26 cellular contexts compared by ENCODE assay signal in genomic region chr10:72913287-72913686, GRCh38. TPM values are rescaled to one million over a fixed set of nuclear protein-coding genes. Genes with fewer than 3 reads are reported as not detected.
A peak's percentile ranks its signal among the peaks of the same experiment; 100 is the strongest.
DNase-seq lines count a peak whose midpoint lies in the region; ATAC-seq, FAIRE-seq and TF ChIP-seq lines count a peak whose summit lies in the region.
"Had no signal": no experiment of that assay in that cellular context is flagged by ENCODE, and none has a peak within 500 bp of the region (broad histone marks: within the 10 kb centered on the region; RNA-seq: fewer than 3 reads in every experiment).

No MANE protein-coding gene starts in this region.

- no peaks in the 10 kb centered on the region for H3K23me2 ChIP-seq in H1 (ENCODE audit: low read depth, low read length)

- peaks cover 3% of the 10 kb centered on the region for H3K27me3 Mint-ChIP-seq in neural progenitor cell (ENCODE audit: insufficient read depth, low read depth)
- H3K27me3 Mint-ChIP-seq in activated CD4-positive, alpha-beta T cell treated with anti-CD3 and anti-CD28 coated beads, Interleukin-2, amount 10 ng/mL, durations not matched to agents 24 days and 14 days, result peaks cover 10% of the 10 kb centered on the region

- no peak for ATAC-seq in HG03432 (IDR thresholded peaks at IDR 0.05; ENCODE audit: unreplicated experiment)

- H3K9ac ChIP-seq in H1 (replicated peaks in 1 of 4; ENCODE audit: extremely low read depth in 1 of 4, low read depth in 3 of 4, low read length in 3 of 4), result no peak overlapping the region
- H3K9ac ChIP-seq in neural progenitor cell, result no peak overlapping the region
- H3K9ac ChIP-seq: SK-N-SH had no signal

- H4K8ac ChIP-seq in H1 (ENCODE audit: extremely low read depth, insufficient read depth, low read length), result no peak overlapping the region

- no peak overlapping the region for H3K4me2 ChIP-seq in H1 (ENCODE audit: insufficient read depth in 1 of 2, low read depth in 2 of 2, low read length in 2 of 2)
- no peak overlapping the region for H3K4me2 ChIP-seq in neural progenitor cell
- H3K4me2 ChIP-seq: SK-N-SH had no signal

- H3K79me2 ChIP-seq in H1 (ENCODE audit: control insufficient read depth in 1 of 2, insufficient read depth in 2 of 2, low read length in 2 of 2), result no peaks in the 10 kb centered on the region
- no peaks in the 10 kb centered on the region for H3K79me2 ChIP-seq in neural progenitor cell (ENCODE audit: low read depth)

- no peaks in the 10 kb centered on the region for H3F3A ChIP-seq in neural progenitor cell (ENCODE audit: low read depth)

- H2BK120ac ChIP-seq in H1 (replicated peaks; ENCODE audit: low read depth, low read length), result no peak overlapping the region

- TF ChIP-seq POLR2A in NB4 (IDR thresholded peaks at IDR 0.05; ENCODE audit: extremely low read depth, insufficient read length) (no peak), H1 (IDR thresholded peaks at IDR 0.05; ENCODE audit: control extremely low read depth in 1 of 2, low read depth in 2 of 2, low read length in 2 of 2) (no peak)

- no peak overlapping the region for H4K5ac ChIP-seq in H1 (ENCODE audit: insufficient read length, low read depth, low read length)

- no peak overlapping the region for H2BK5ac ChIP-seq in H1 (ENCODE audit: low read depth, low read length)

- H3K27ac ChIP-seq in H1 (ENCODE audit: low read depth, low read length), result no peak overlapping the region
- H3K27ac ChIP-seq in neural progenitor cell, result no peak overlapping the region
- H3K27ac ChIP-seq: RWPE1 had no signal

- peak overlapping the region; percentile 48; the same call in 1 of the 2 replicates for H2AFZ ChIP-seq in H1 (ENCODE audit: low read length)
- peak overlapping the region; percentile 60 for H2AFZ ChIP-seq in neural progenitor cell (replicated peaks)

- WGBS in H1 (ENCODE audit: extremely low coverage in 1 of 2, insufficient coverage in 1 of 2, insufficient read length in 1 of 2, insufficient replicate concordance in 2 of 2, low coverage in 1 of 2, low lambda C conversion rate in 2 of 2, missing lambda C conversion rate in 1 of 2), 2 experiments, result 95% methylated on average over 7 of the region's 7 CpGs; no CpG with 5 or more reads in 1 of the 2 experiments

- H2BK12ac ChIP-seq in H1 (ENCODE audit: low read depth, low read length), result no peak overlapping the region

- CTCF ChIA-PET in H1 (lab: Charles Lee; ENCODE audit: partially characterized antibody), result interaction anchor here (0.5 to 1.3 kb wide), 3 partner anchors 11 to 614 kb away, joined by 3 to 4 read pairs (median 4); no protein-coding TSS in a partner anchor

- TF ChIP-seq CTCF in NB4 (IDR thresholded peaks at IDR 0.05; ENCODE audit: low read depth, low read length) (no peak), H1 (IDR thresholded peaks at IDR 0.05; ENCODE audit: control extremely low read depth in 1 of 3, insufficient read depth in 1 of 3, low read depth in 1 of 3, low read length in 3 of 3) (peak in 2 of 3 experiments; percentile 17 to 26; a peak in 2 of 4 replicates), neural progenitor cell (IDR thresholded peaks at IDR 0.05) (no peak)

- H4K91ac ChIP-seq in H1 (replicated peaks; ENCODE audit: insufficient read length, low read length), result no peak overlapping the region

- H3K9me3 Mint-ChIP-seq in neural progenitor cell, result no peaks in the 10 kb centered on the region
- H3K9me3 Mint-ChIP-seq in activated CD4-positive, alpha-beta T cell treated with anti-CD3 and anti-CD28 coated beads, Interleukin-2, amount 10 ng/mL, durations not matched to agents 24 days and 14 days, result no peaks in the 10 kb centered on the region
- H3K9me3 Mint-ChIP-seq: CD4-positive, alpha-beta memory T cell had no signal

- FAIRE-seq in H1 (lab: Jason Lieb, UNC), result no peak
- FAIRE-seq: G401.6, GM12892 had no signal

- H2AK5ac ChIP-seq in H1 (ENCODE audit: low read depth, low read length), result no peak overlapping the region

- no peak for TF ChIP-seq EP300 in H1 (IDR thresholded peaks at IDR 0.05; ENCODE audit: borderline replicate concordance in 1 of 2, low read depth in 2 of 2, low read length in 2 of 2)

- no peak overlapping the region for H3K4ac ChIP-seq in H1 (replicated peaks; ENCODE audit: insufficient read length, low read depth, low read length)

- H3K79me1 ChIP-seq in H1 (ENCODE audit: low read depth, low read length), result no peaks in the 10 kb centered on the region

- H3K23ac ChIP-seq in H1 (ENCODE audit: insufficient read length), result no peak overlapping the region

- no peak overlapping the region for H3K27ac Mint-ChIP-seq in neural progenitor cell
- H3K27ac Mint-ChIP-seq in activated CD4-positive, alpha-beta T cell treated with anti-CD3 and anti-CD28 coated beads, Interleukin-2, amount 10 ng/mL, durations not matched to agents 24 days and 14 days, result no peak overlapping the region
- H3K27ac Mint-ChIP-seq: CD4-positive, alpha-beta memory T cell had no signal

- no peak overlapping the region for H2BK20ac ChIP-seq in H1 (ENCODE audit: low read length)

- no peak overlapping the region for H3K56ac ChIP-seq in H1 (replicated peaks; ENCODE audit: insufficient read length, low read depth, low read length)

- intact Hi-C loops in activated CD4-positive, alpha-beta T cell treated with anti-CD3 and anti-CD28 coated beads, Interleukin-2, amount 10 ng/mL, durations not matched to agents 24 days and 14 days (cut with micrococcal nuclease), result no loop called here

- H3K27me3 ChIP-seq in H1 (replicated peaks in 1 of 4; ENCODE audit: control insufficient read depth in 3 of 4, extremely low read depth in 1 of 4, insufficient read depth in 3 of 4, low read length in 3 of 4), result no peaks in the 10 kb centered on the region
- H3K27me3 ChIP-seq in neural progenitor cell, result no peaks in the 10 kb centered on the region
- H3K27me3 ChIP-seq: MG63 had no signal

- H3K36me3 Mint-ChIP-seq in neural progenitor cell, result no peaks in the 10 kb centered on the region
- H3K36me3 Mint-ChIP-seq in activated CD4-positive, alpha-beta T cell treated with anti-CD3 and anti-CD28 coated beads, Interleukin-2, amount 10 ng/mL, durations not matched to agents 24 days and 14 days (ENCODE audit: low read depth), result no peaks in the 10 kb centered on the region
- H3K36me3 Mint-ChIP-seq: CD4-positive, alpha-beta memory T cell had no signal

- H3K9me3 ChIP-seq in H1 (ENCODE audit: insufficient read depth in 2 of 2, low read depth in 1 of 2, low read length in 1 of 2) (no peaks in the 10 kb centered on the region), neural progenitor cell (ENCODE audit: low read depth) (no peaks in the 10 kb centered on the region)
- H3K9me3 ChIP-seq: Caco-2, MG63, SK-N-SH had no signal

- H3K36me3 ChIP-seq in H1 (ENCODE audit: control insufficient read depth in 2 of 4, insufficient read depth in 4 of 4, low read length in 3 of 4) (no peaks in the 10 kb centered on the region), neural progenitor cell (no peaks in the 10 kb centered on the region)
- H3K36me3 ChIP-seq: MG63 had no signal

- no peaks in the 10 kb centered on the region for H3K4me1 Mint-ChIP-seq in neural progenitor cell
- H3K4me1 Mint-ChIP-seq in activated CD4-positive, alpha-beta T cell treated with anti-CD3 and anti-CD28 coated beads, Interleukin-2, amount 10 ng/mL, durations not matched to agents 24 days and 14 days, result no peaks in the 10 kb centered on the region
- H3K4me1 Mint-ChIP-seq: CD4-positive, alpha-beta memory T cell had no signal

- POLR2A ChIA-PET in H1 (lab: Charles Lee; ENCODE audit: partially characterized antibody), result interaction anchor here (0.6 to 1.0 kb wide), 3 partner anchors 21 to 222 kb away, joined by 3 to 4 read pairs (median 3); partner anchors contain the start of gene MCU

- H3K4me3 Mint-ChIP-seq in neural progenitor cell, result no peak overlapping the region
- H3K4me3 Mint-ChIP-seq in activated CD4-positive, alpha-beta T cell treated with anti-CD3 and anti-CD28 coated beads, Interleukin-2, amount 10 ng/mL, durations not matched to agents 24 days and 14 days, result no peak overlapping the region
- H3K4me3 Mint-ChIP-seq: CD4-positive, alpha-beta memory T cell had no signal

- H3K14ac ChIP-seq in H1 (ENCODE audit: insufficient read length), result no peak overlapping the region

- H4K20me1 ChIP-seq in H1 (replicated peaks in 1 of 2; ENCODE audit: control insufficient read depth in 1 of 2, insufficient read depth in 2 of 2, low read length in 2 of 2), result no peaks in the 10 kb centered on the region
- no peaks in the 10 kb centered on the region for H4K20me1 ChIP-seq in neural progenitor cell (ENCODE audit: low read depth)

- DNase-seq in EH (ENCODE audit: low read depth), result peak; percentile 8
- peak; percentile 83 for DNase-seq in NB4 (ENCODE audit: low read depth)
- DNase-seq in H1 (ENCODE audit: low read depth in 1 of 2, low spot score in 2 of 2), result no peak
- DNase-seq in neural progenitor cell (ENCODE audit: low spot score), result no peak
- DNase-seq in RKO (ENCODE audit: low spot score), result no peak
- DNase-seq in activated CD4-positive, alpha-beta T cell treated with anti-CD3 and anti-CD28 coated beads, Interleukin-2, amount 10 ng/mL, durations not matched to agents 24 days and 14 days, result no peak
- no peak for DNase-seq in NCI-H2196 (lab: John Stamatoyannopoulos, UW; ENCODE audit: unreplicated experiment)
- DNase-seq: CD4-positive, alpha-beta memory T cell; DMS 273 treated with DMSO at 0.1 percent for 48 hours; DND-41; GOT3; Kasumi-1; MG63; NCI-H1048; NCI-H1436; NCI-H187 treated with DMSO at 0.1 percent for 48 hours; NCI-H345; NCI-H524; SHP77 treated with DMSO at 0.1 percent for 48 hours; SK-N-SH had no signal

- no peak overlapping the region for H2BK15ac ChIP-seq in H1 (ENCODE audit: low read length)

- H3K4me3 ChIP-seq in NB4 (ENCODE audit: low read depth, low read length), result no peak overlapping the region
- H3K4me3 ChIP-seq in H1 (ENCODE audit: extremely low read depth in 1 of 4, insufficient read depth in 2 of 4, low read depth in 3 of 4, low read length in 4 of 4), result no peak overlapping the region
- no peak overlapping the region for H3K4me3 ChIP-seq in neural progenitor cell
- H3K4me3 ChIP-seq: MG63 had no signal

- H3K4me1 ChIP-seq in H1 (replicated peaks in 1 of 4; ENCODE audit: control insufficient read depth in 3 of 4, insufficient read depth in 4 of 4, low read length in 3 of 4), result peaks cover 0 to 6% (median 0%) of the 10 kb centered on the region in 4 experiments; a peak in 1 of 7 replicates
- no peaks in the 10 kb centered on the region for H3K4me1 ChIP-seq in neural progenitor cell
- H3K4me1 ChIP-seq: Caco-2 had no signal

- TF ChIP-seq RAD21 in H1 (IDR thresholded peaks at IDR 0.05 in 1 of 2, conservative IDR thresholded peaks at IDR 0.05 in 1 of 2; ENCODE audit: low read depth in 2 of 2, low read length in 2 of 2), result peak in 1 of 2 experiments; percentile 32; a peak in 2 of 4 replicates

- no peak overlapping the region for H3K18ac ChIP-seq in H1 (ENCODE audit: extremely low read depth, low read length)

RNA-seq across cellular contexts. Expression of gene OIT3, which starts 19.7 kb away (rescaled TPM):
- total RNA-seq in H1 (2021; fragmentation: NEBNext Ultra II Directional; extraction: Animal tissue kit (Norgen Biotek cat#: 25700)), result not detected in 2 replicates
- polyA plus RNA-seq in H1 (2011; rRNA removed), result not detected in 2 replicates
- polyA plus RNA-seq in H1 (2011; cell fraction: cytosol; rRNA removed), result not detected
- polyA plus RNA-seq in H1 (2011; cell fraction: nucleus; rRNA removed), result not detected
- polyA plus RNA-seq in H1 (2012, experiment 1 of 2), result not detected in 4 replicates
- polyA plus RNA-seq in H1 (2012, experiment 2 of 2), result not detected
- polyA plus RNA-seq in H1 (2013, experiment 1 of 2), result not detected
- polyA plus RNA-seq in H1 (2013, experiment 2 of 2), result not detected
- 0.10 TPM in 1 of 2 replicates, not detected in the other for polyA minus RNA-seq in H1 (2011; rRNA and poly(A)+ RNA removed)
- not detected for polyA minus RNA-seq in H1 (2011; cell fraction: cytosol; rRNA and poly(A)+ RNA removed)
- polyA minus RNA-seq in H1 (2011; cell fraction: nucleus; rRNA and poly(A)+ RNA removed), result not detected
- not detected in 2 replicates for total RNA-seq in neural progenitor cell (ENCODE audit: low replicate concordance)
- not detected in 2 replicates for total RNA-seq in activated CD4-positive, alpha-beta T cell treated with anti-CD3 and anti-CD28 coated beads, Interleukin-2, amount 10 ng/mL, durations not matched to agents 24 days and 14 days
- total RNA-seq: Caco-2 had no signal
- polyA plus RNA-seq: BJ; CD4-positive, alpha-beta memory T cell; SK-N-SH had no signal

RNA-seq across cellular contexts. Expression of gene PLA2G12B, which starts 41.3 kb away (rescaled TPM):
- total RNA-seq in H1 (2021; fragmentation: NEBNext Ultra II Directional; extraction: Animal tissue kit (Norgen Biotek cat#: 25700)), result not detected in 2 replicates
- not detected in 2 replicates for polyA plus RNA-seq in H1 (2011; rRNA removed)
- not detected for polyA plus RNA-seq in H1 (2011; cell fraction: cytosol; rRNA removed)
- not detected for polyA plus RNA-seq in H1 (2011; cell fraction: nucleus; rRNA removed)
- not detected in 4 replicates for polyA plus RNA-seq in H1 (2012, experiment 1 of 2)
- polyA plus RNA-seq in H1 (2012, experiment 2 of 2), result not detected
- polyA plus RNA-seq in H1 (2013, experiment 1 of 2), result not detected
- polyA plus RNA-seq in H1 (2013, experiment 2 of 2), result not detected
- 0.15 TPM in 1 of 2 replicates, not detected in the other for polyA minus RNA-seq in H1 (2011; rRNA and poly(A)+ RNA removed)
- not detected for polyA minus RNA-seq in H1 (2011; cell fraction: cytosol; rRNA and poly(A)+ RNA removed)
- not detected for polyA minus RNA-seq in H1 (2011; cell fraction: nucleus; rRNA and poly(A)+ RNA removed)
- total RNA-seq in neural progenitor cell (ENCODE audit: low replicate concordance), result 0.12 TPM in 1 of 2 replicates, not detected in the other
- not detected in 2 replicates for total RNA-seq in activated CD4-positive, alpha-beta T cell treated with anti-CD3 and anti-CD28 coated beads, Interleukin-2, amount 10 ng/mL, durations not matched to agents 24 days and 14 days
- total RNA-seq: CD4-positive, alpha-beta memory T cell had no signal
- polyA plus RNA-seq: BJ; CD4-positive, alpha-beta memory T cell; SK-N-SH had no signal

Comparison
In these comparisons a context has a peak if more than half of its experiments do, and no peak if none do; other contexts are left out.
1. DNase-seq: peak in EH (single experiment) and NB4 (single experiment); none in H1 (0 of 2), neural progenitor cell (single experiment), RKO (single experiment), activated CD4-positive, alpha-beta T cell treated with anti-CD3 and anti-CD28 coated beads, Interleukin-2, amount 10 ng/mL, durations not matched to agents 24 days and 14 days (single experiment) and NCI-H2196 (single experiment).
2. CTCF ChIP-seq: peak in H1 (2 of 3); none in NB4 (single experiment) and neural progenitor cell (single experiment).